ENCODE assay signal across 18 cellular contexts in genomic region chr12:32777159-32777558, GRCh38.
"Had no signal": no experiment of that assay in that cellular context is flagged by ENCODE, and none has a peak within 500 bp of the region (broad histone marks: within the 10 kb centered on the region; RNA-seq: fewer than 3 reads in every experiment).

No MANE protein-coding gene starts in this region.

- H3K4me1 ChIP-seq: body of pancreas, esophagus squamous epithelium, uterus had no signal

- H3K27ac ChIP-seq: body of pancreas, esophagus squamous epithelium, tibial nerve, uterus had no signal

- FAIRE-seq: endothelial cell of umbilical vein had no signal

- H3K9me3 Mint-ChIP-seq: activated CD4-positive, alpha-beta T cell treated with anti-CD3 and anti-CD28 coated beads, Interleukin-2, amount 10 ng/mL, durations not matched to agents 7 days and 5 days; activated naive CD4-positive, alpha-beta T cell treated with anti-CD3 and anti-CD28 coated beads, Interleukin-2, amount 50 U/mL, for 72 hours; activated T-cell treated with anti-CD3 and anti-CD28 coated beads, Interleukin-2, amount 50 U/mL, for 72 hours; natural killer cell treated with Interleukin-12 subunit alpha and Interleukin-12 subunit beta and Interleukin-15 and Interleukin-18, amount 100 ng/mL, for 72 hours; stimulated activated naive B cell treated with anti-CD40 and anti-IgM and Interleukin-4, amounts not matched to agents 10 μg/mL and 1 μg/mL and 100 μg/mL, for 72 hours had no signal

- H3K4me1 Mint-ChIP-seq: activated CD4-positive, alpha-beta T cell treated with anti-CD3 and anti-CD28 coated beads, Interleukin-2, amount 10 ng/mL, durations not matched to agents 7 days and 5 days; stimulated activated naive B cell treated with anti-CD40 and anti-IgM and Interleukin-4, amounts not matched to agents 10 μg/mL and 1 μg/mL and 100 μg/mL, for 72 hours had no signal

- H3K27ac Mint-ChIP-seq: activated CD4-positive, alpha-beta T cell treated with anti-CD3 and anti-CD28 coated beads, Interleukin-2, amount 10 ng/mL, durations not matched to agents 7 days and 5 days; activated naive CD4-positive, alpha-beta T cell treated with anti-CD3 and anti-CD28 coated beads, Interleukin-2, amount 50 U/mL, for 72 hours; activated T-cell treated with anti-CD3 and anti-CD28 coated beads, Interleukin-2, amount 50 U/mL, for 72 hours; natural killer cell treated with Interleukin-12 subunit alpha and Interleukin-12 subunit beta and Interleukin-15 and Interleukin-18, amount 100 ng/mL, for 72 hours; stimulated activated naive B cell treated with anti-CD40 and anti-IgM and Interleukin-4, amounts not matched to agents 10 μg/mL and 1 μg/mL and 100 μg/mL, for 72 hours had no signal

- H3K36me3 ChIP-seq: esophagus squamous epithelium, tibial nerve, uterus had no signal

- H3K27me3 Mint-ChIP-seq: activated CD4-positive, alpha-beta T cell treated with anti-CD3 and anti-CD28 coated beads, Interleukin-2, amount 10 ng/mL, durations not matched to agents 7 days and 5 days had no signal

- ATAC-seq: activated naive CD4-positive, alpha-beta T cell treated with anti-CD3 and anti-CD28 coated beads, Interleukin-2, amount 50 U/mL, for 72 hours; activated T-cell treated with anti-CD3 and anti-CD28 coated beads, Interleukin-2, amount 50 U/mL, for 72 hours; body of pancreas; natural killer cell treated with Interleukin-12 subunit alpha and Interleukin-12 subunit beta and Interleukin-15 and Interleukin-18, amount 100 ng/mL, for 72 hours had no signal

- H3K4me3 ChIP-seq: body of pancreas, esophagus squamous epithelium, tibial nerve, uterus had no signal

- H3K36me3 Mint-ChIP-seq: activated naive CD4-positive, alpha-beta T cell treated with anti-CD3 and anti-CD28 coated beads, Interleukin-2, amount 50 U/mL, for 72 hours; natural killer cell treated with Interleukin-12 subunit alpha and Interleukin-12 subunit beta and Interleukin-15 and Interleukin-18, amount 100 ng/mL, for 72 hours; stimulated activated naive B cell treated with anti-CD40 and anti-IgM and Interleukin-4, amounts not matched to agents 10 μg/mL and 1 μg/mL and 100 μg/mL, for 72 hours had no signal

- H3K4me3 Mint-ChIP-seq: activated CD4-positive, alpha-beta T cell treated with anti-CD3 and anti-CD28 coated beads, Interleukin-2, amount 10 ng/mL, durations not matched to agents 7 days and 5 days; activated T-cell treated with anti-CD3 and anti-CD28 coated beads, Interleukin-2, amount 50 U/mL, for 72 hours; natural killer cell treated with Interleukin-12 subunit alpha and Interleukin-12 subunit beta and Interleukin-15 and Interleukin-18, amount 100 ng/mL, for 72 hours; stimulated activated naive B cell treated with anti-CD40 and anti-IgM and Interleukin-4, amounts not matched to agents 10 μg/mL and 1 μg/mL and 100 μg/mL, for 72 hours had no signal

- H3K9me3 ChIP-seq: body of pancreas, esophagus squamous epithelium, tibial nerve, uterus had no signal

- H3K27me3 ChIP-seq: body of pancreas, tibial nerve had no signal

- DNase-seq: activated CD4-positive, alpha-beta T cell treated with anti-CD3 and anti-CD28 coated beads, Interleukin-2, amount 10 ng/mL, durations not matched to agents 7 days and 5 days; activated CD8-positive, alpha-beta memory T cell treated with anti-CD3 and anti-CD28 coated beads, Interleukin-2, amount 50 U/mL, for 48 hours; activated gamma-delta T cell; activated T-cell treated with anti-CD3 and anti-CD28 coated beads, Interleukin-2, amount 50 U/mL, for 72 hours; amygdala; body of pancreas; caudate nucleus; cortex of kidney; effector CD8-positive, alpha-beta T cell; esophagus squamous epithelium; mesenchymal stem cell; stimulated activated CD4-positive, alpha-beta T cell treated with anti-CD3 and anti-CD28 coated beads, Interleukin-2, amount 100 ng/mL, for 48 hours; stimulated activated naive B cell treated with anti-CD40 and anti-IgM and Interleukin-4, amounts not matched to agents 10 μg/mL and 1 μg/mL and 100 μg/mL, for 72 hours; uterus had no signal
